In the genomic region with DNA sequence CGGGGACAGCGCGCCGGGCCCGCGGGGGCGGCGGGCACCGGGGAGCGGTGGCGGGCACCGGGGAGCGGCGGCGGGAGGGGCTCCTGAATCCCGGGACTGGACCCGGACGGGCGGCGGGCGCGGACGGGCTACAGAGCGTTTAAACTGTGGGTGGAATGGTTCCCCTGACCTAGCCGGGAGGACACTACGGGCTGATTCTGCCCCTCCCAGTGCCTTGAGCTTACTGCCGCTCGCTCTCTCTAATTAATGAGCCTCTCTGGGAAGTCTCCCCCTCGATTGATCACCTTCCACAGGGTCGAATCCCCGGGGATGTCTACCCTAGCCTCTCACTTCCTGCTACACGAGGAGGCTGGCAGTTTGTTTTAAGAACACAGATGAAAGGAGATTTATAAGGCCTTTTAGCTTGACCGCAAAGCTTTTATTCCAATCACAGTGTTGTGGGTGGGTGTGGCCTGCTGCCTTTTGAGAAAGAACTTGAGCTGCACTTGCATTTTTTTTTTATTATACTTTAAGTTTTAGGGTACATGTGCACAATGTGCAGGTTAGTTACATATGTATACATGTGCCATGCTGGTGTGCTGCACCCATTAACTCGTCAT, we compare ENCODE assay signal across 8 cellular contexts. TPM values are rescaled to one million over a fixed set of nuclear protein-coding genes. Genes with fewer than 3 reads are reported as not detected.
DNase-seq lines count a peak whose midpoint lies in the region; ATAC-seq, FAIRE-seq and TF ChIP-seq lines count a peak whose summit lies in the region.

No MANE protein-coding gene starts in this region.

- H2AFZ ChIP-seq in K562 (ENCODE audit: low read depth, low read length) = 0 out of 2 replicates have a peak overlapping the region, but pooled peaks have one; percentile 16

- no peak for FAIRE-seq in K562 (lab: Jason Lieb, UNC)
- peak; percentile 56 for FAIRE-seq in urothelium cell line (lab: Jason Lieb, UNC)

- TF ChIP-seq EP300 in K562 (IDR thresholded peaks at IDR 0.05; ENCODE audit: low read length) = no peak

- intact Hi-C loops in K562 (cut with micrococcal nuclease) = no loop called here

- H4K20me1 ChIP-seq in K562 (replicated peaks; ENCODE audit: control insufficient read depth, insufficient read depth, low read length) = no peaks in the 10 kb centered on the region

- no peak overlapping the region for H3K27ac ChIP-seq in K562 (ENCODE audit: extremely low read depth, low read depth, low read length)
- peak overlapping the region in 1 of 2 donors; percentile 26 for H3K27ac ChIP-seq in lung (ENCODE audit: low read depth in 1 of 2, low read length in 1 of 2)

- in situ Hi-C loops in K562 (cut with MboI) = no loop called here

- no peak for TF ChIP-seq POLR2A in K562 (conservative IDR thresholded peaks at IDR 0.05)

- H3K4me3 ChIP-seq in K562 (no peak overlapping the region), lung (peak overlapping the region; percentile 30)

- DNase-seq in HuH-7.5 (ENCODE audit: low spot score) = peak; percentile 46
- no peak for DNase-seq in K562 (ENCODE audit: extremely low read depth in 1 of 4, low spot score in 3 of 4)
- peak; percentile 27 for DNase-seq in lung (ENCODE audit: low spot score)
- peak; percentile 67 for DNase-seq in urothelium cell line (ENCODE audit: low spot score)
- DNase-seq in epidermal melanocyte (ENCODE audit: insufficient read length, low spot score) = no peak
- no peak for DNase-seq in NCI-H1436 treated with DMSO at 0.1 percent for 48 hours (lab: John Stamatoyannopoulos, UW)
- DNase-seq in stimulated activated CD4-positive, alpha-beta T cell treated with anti-CD3 and anti-CD28 coated beads, Interleukin-4, amount 100 ng/mL, for 1 hour = no peak

- 5% methylated on average over 11 of the region's 34 CpGs for WGBS in K562 (ENCODE audit: insufficient coverage, low coverage, missing lambda C conversion rate)
- WGBS in lung, 2 donors = 1 to 3% methylated on average over 27 to 33 of the region's 34 CpGs

- H3K9ac ChIP-seq in K562 (ENCODE audit: insufficient read depth in 1 of 2, low read depth in 2 of 2, low read length in 2 of 2) = no peak overlapping the region

- peaks cover 0 to 13% of the 10 kb centered on the region in 2 experiments; a peak in 2 of 5 replicates for H3K4me1 ChIP-seq in K562 (replicated peaks in 1 of 2; ENCODE audit: control insufficient read depth in 2 of 2, insufficient read depth in 2 of 2, low read length in 2 of 2)
- H3K4me1 ChIP-seq in lung (ENCODE audit: control insufficient read depth in 2 of 2, insufficient read depth in 2 of 2, low read length in 2 of 2) = peaks cover 0 to 10% of the 10 kb centered on the region in 2 donors

- H3K79me2 ChIP-seq in K562 (ENCODE audit: control insufficient read depth, insufficient read depth, low read length) = no peaks in the 10 kb centered on the region

- no peaks in the 10 kb centered on the region for H3K9me3 ChIP-seq in K562 (replicated peaks; ENCODE audit: control insufficient read depth, insufficient read depth, low read depth, low read length)
- H3K9me3 ChIP-seq in lung (ENCODE audit: control insufficient read depth in 2 of 2, insufficient read depth in 1 of 2, low read length in 1 of 2) = peaks cover 0 to 2% of the 10 kb centered on the region in 2 donors

- no peaks in the 10 kb centered on the region for H3K9me1 ChIP-seq in K562 (ENCODE audit: control insufficient read depth, insufficient read depth, low read length)

- TF ChIP-seq RAD21 in K562 (CRISPR knock-in tag; conservative IDR thresholded peaks at IDR 0.05 in 1 of 2, IDR thresholded peaks at IDR 0.05 in 1 of 2) = no peak

- CTCF ChIA-PET in K562 (lab: Yijun Ruan, JAX; ENCODE audit: low intra/inter-chr PET ratio) = interaction anchor here (0.6 kb wide), 1 partner anchor 1886 kb away, joined by 5 read pairs; no protein-coding TSS in a partner anchor

- no peaks in the 10 kb centered on the region for H3K36me3 ChIP-seq in K562 (ENCODE audit: control insufficient read depth, insufficient read depth, low read length)
- no peaks in the 10 kb centered on the region for H3K36me3 ChIP-seq in lung (ENCODE audit: control insufficient read depth in 2 of 2, insufficient read depth in 2 of 2, low read length in 2 of 2)

- no peak for TF ChIP-seq CTCF in K562 (IDR thresholded peaks at IDR 0.05 in 2 of 3, conservative IDR thresholded peaks at IDR 0.05 in 1 of 3; ENCODE audit: insufficient read depth in 2 of 3, low read depth in 1 of 3, low read length in 3 of 3)
- no peak for TF ChIP-seq CTCF in lung (IDR thresholded peaks at IDR 0.05; ENCODE audit: control extremely low read depth, extremely low read depth)

- no peak overlapping the region; the same call in 1 of the 2 replicates for H3K4me2 ChIP-seq in K562 (ENCODE audit: insufficient read depth, low read length)

- POLR2A ChIA-PET in K562 (lab: Yijun Ruan, JAX) = interaction anchor here (0.5 kb wide), 1 partner anchor 15 kb away, joined by 3 read pairs; no protein-coding TSS in a partner anchor

- no TSS peak for BruUV-seq in K562 (replicated peaks; lab: Mats Ljungman, UMichigan)

- H3K27me3 ChIP-seq in K562 (ENCODE audit: control insufficient read depth in 2 of 2, insufficient read depth in 2 of 2, low read length in 2 of 2) (peaks cover 21 to 34% of the 10 kb centered on the region in 2 experiments; a peak in 4 of 5 replicates), lung (ENCODE audit: control insufficient read depth, insufficient read depth) (no peaks in the 10 kb centered on the region)

- ATAC-seq in GM18498 (IDR thresholded peaks at IDR 0.05; ENCODE audit: unreplicated experiment) = peak; percentile 28
- no peak for ATAC-seq in K562
- peak; percentile 15 for ATAC-seq in lung (ENCODE audit: insufficient read depth, low FRiP score)

TF ChIP-seq in K562, 482 proteins besides CTCF, POLR2A, EP300 and RAD21 (continues in another document):
- TF ChIP-seq ILK (tag; IDR thresholded peaks at IDR 0.05; ENCODE audit: borderline replicate concordance, low read depth) = no peak
- TF ChIP-seq RBM14 (IDR thresholded peaks at IDR 0.05; ENCODE audit: borderline replicate concordance, insufficient read depth, low read depth, low read length) = no peak
- no peak for TF ChIP-seq HNRNPLL (IDR thresholded peaks at IDR 0.05; ENCODE audit: low read depth, low read length, poor library complexity, severe bottlenecking)
- TF ChIP-seq CBX5 (IDR thresholded peaks at IDR 0.05; ENCODE audit: borderline replicate concordance, low read depth) = no peak
- TF ChIP-seq ZNF589 (CRISPR knock-in tag; IDR thresholded peaks at IDR 0.05; ENCODE audit: low read depth) = no peak
- TF ChIP-seq, protein P1, sequence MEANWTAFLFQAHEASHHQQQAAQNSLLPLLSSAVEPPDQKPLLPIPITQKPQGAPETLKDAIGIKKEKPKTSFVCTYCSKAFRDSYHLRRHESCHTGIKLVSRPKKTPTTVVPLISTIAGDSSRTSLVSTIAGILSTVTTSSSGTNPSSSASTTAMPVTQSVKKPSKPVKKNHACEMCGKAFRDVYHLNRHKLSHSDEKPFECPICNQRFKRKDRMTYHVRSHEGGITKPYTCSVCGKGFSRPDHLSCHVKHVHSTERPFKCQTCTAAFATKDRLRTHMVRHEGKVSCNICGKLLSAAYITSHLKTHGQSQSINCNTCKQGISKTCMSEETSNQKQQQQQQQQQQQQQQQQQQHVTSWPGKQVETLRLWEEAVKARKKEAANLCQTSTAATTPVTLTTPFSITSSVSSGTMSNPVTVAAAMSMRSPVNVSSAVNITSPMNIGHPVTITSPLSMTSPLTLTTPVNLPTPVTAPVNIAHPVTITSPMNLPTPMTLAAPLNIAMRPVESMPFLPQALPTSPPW (CRISPR knock-in tag; IDR thresholded peaks at IDR 0.05) = no peak
- no peak for TF ChIP-seq POLR3G (IDR thresholded peaks at IDR 0.05; ENCODE audit: extremely low read depth, insufficient read length, insufficient replicate concordance)
- no peak for TF ChIP-seq ZKSCAN3 (CRISPR knock-in tag; IDR thresholded peaks at IDR 0.05)
- TF ChIP-seq TAL1 (IDR thresholded peaks at IDR 0.05) = no peak
- no peak for TF ChIP-seq CREM (IDR thresholded peaks at IDR 0.05; ENCODE audit: low read depth)
- no peak for TF ChIP-seq BRF1 (IDR thresholded peaks at IDR 0.05; ENCODE audit: borderline replicate concordance, extremely low read depth, insufficient read length)
- TF ChIP-seq, protein P2, sequence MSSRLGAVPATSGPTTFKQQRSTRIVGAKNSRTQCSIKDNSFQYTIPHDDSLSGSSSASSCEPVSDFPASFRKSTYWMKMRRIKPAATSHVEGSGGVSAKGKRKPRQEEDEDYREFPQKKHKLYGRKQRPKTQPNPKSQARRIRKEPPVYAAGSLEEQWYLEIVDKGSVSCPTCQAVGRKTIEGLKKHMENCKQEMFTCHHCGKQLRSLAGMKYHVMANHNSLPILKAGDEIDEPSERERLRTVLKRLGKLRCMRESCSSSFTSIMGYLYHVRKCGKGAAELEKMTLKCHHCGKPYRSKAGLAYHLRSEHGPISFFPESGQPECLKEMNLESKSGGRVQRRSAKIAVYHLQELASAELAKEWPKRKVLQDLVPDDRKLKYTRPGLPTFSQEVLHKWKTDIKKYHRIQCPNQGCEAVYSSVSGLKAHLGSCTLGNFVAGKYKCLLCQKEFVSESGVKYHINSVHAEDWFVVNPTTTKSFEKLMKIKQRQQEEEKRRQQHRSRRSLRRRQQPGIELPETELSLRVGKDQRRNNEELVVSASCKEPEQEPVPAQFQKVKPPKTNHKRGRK (tag; IDR thresholded peaks at IDR 0.05) = no peak

RNA-seq across cellular contexts. Expression of gene GNAL, which starts 1.0 kb away (rescaled TPM):
- total RNA-seq in K562 (2011; cell fraction: chromatin; rRNA removed; ENCODE audit: low replicate concordance) = 0.42 TPM in 1 of 2 replicates, not detected in the other
- total RNA-seq in K562 (2011; cell fraction: nucleolus; rRNA removed) = 0.39 TPM in 1 of 2 replicates, not detected in the other
- total RNA-seq in K562 (2011; cell fraction: nucleoplasm; rRNA removed) = 0.29 TPM in 1 of 2 replicates, not detected in the other
- not detected in 2 replicates for total RNA-seq in K562 (2014; rRNA removed)
- under 0.01 TPM in 1 of 2 replicates, not detected in the other for total RNA-seq in K562 (2014; rRNA removed; fragmentation: Illumina TruSeq; extraction: Trizol)
- total RNA-seq in K562 (2015; rRNA removed; fragmentation: Illumina TruSeq; extraction: Trizol) = not detected in 2 replicates
- total RNA-seq in K562 (2021) = 0.04 TPM in 1 of 2 replicates, not detected in the other
- polyA plus RNA-seq in K562 (2011; rRNA removed) = 0.01 and 0.10 TPM in 2 replicates
- 0.06 TPM in 1 of 2 replicates, not detected in the other for polyA plus RNA-seq in K562 (2011; cell fraction: cytosol; rRNA removed)
- not detected in 2 replicates for polyA plus RNA-seq in K562 (2011; cell fraction: nucleus; rRNA removed)
- 0.10 and 0.15 TPM in 2 replicates for polyA plus RNA-seq in K562 (2012)
- not detected in 2 replicates for polyA plus RNA-seq in K562 (2014; fragmentation: Illumina TruSeq; extraction: Trizol)
- polyA plus RNA-seq in K562 (2014; fragmentation: Nextera tagmentation; extraction: Ambion mirVana) = under 1 TPM; 0.01 TPM
- polyA plus RNA-seq in K562 (2014; rRNA removed) = not detected in 2 replicates
- 0.03 and 0.14 TPM in 2 replicates for polyA minus RNA-seq in K562 (2011; rRNA and poly(A)+ RNA removed)
- 1.4 TPM in 1 of 2 replicates, not detected in the other for polyA minus RNA-seq in K562 (2011; cell fraction: cytosol; rRNA and poly(A)+ RNA removed)
- polyA minus RNA-seq in K562 (2011; cell fraction: nucleus; rRNA and poly(A)+ RNA removed) = not detected in 2 replicates
- 1 to 10 TPM; 3.5 to 3.7 TPM for total RNA-seq in lung
- 1 to 10 TPM in 1 of 2 donors, under 1 TPM in 1; 0.49 to 1.5 TPM for polyA plus RNA-seq in lung

Comparison
In these comparisons a context has a peak if more than half of its experiments do, and no peak if none do; other contexts are left out.
1. DNase-seq: peak in HuH-7.5 (single experiment), lung (single experiment) and urothelium cell line (single experiment); none in K562 (0 of 4), epidermal melanocyte (single experiment), NCI-H1436 treated with DMSO at 0.1 percent for 48 hours (single experiment) and stimulated activated CD4-positive, alpha-beta T cell treated with anti-CD3 and anti-CD28 coated beads, Interleukin-4, amount 100 ng/mL, for 1 hour (single experiment).